In genomic region chr11:45826492-45826891, GRCh38 we compare ENCODE assay signal across 8 cellular contexts. TPM values are rescaled to one million over a fixed set of nuclear protein-coding genes. Genes with fewer than 3 reads are reported as not detected.
DNase-seq lines count a peak whose midpoint lies in the region; ATAC-seq, FAIRE-seq and TF ChIP-seq lines count a peak whose summit lies in the region.
"Not testable (repeated sequence)": the region's sequence is repeated elsewhere in the genome, so short reads cannot be mapped to it uniquely, and the experiment has no call there.

No MANE protein-coding gene starts in this region.

- H2AFZ ChIP-seq in GM23338; astrocyte (ENCODE audit: low read depth, low read length); endothelial cell of umbilical vein (ENCODE audit: low read depth, low read length): not testable (repeated sequence)

- H3K79me2 ChIP-seq in GM23338 (replicated peaks; ENCODE audit: insufficient read depth); astrocyte (ENCODE audit: insufficient read depth, low read length); endothelial cell of umbilical vein (ENCODE audit: control insufficient read depth, insufficient read depth, low read length): not testable (repeated sequence)

- H3K27ac Mint-ChIP-seq in GM23338; astrocyte (ENCODE audit: unreplicated experiment): not testable (repeated sequence)
- peak overlapping the region; percentile 75 for H3K27ac Mint-ChIP-seq in stimulated activated naive B cell treated with anti-CD40 and anti-IgM and Interleukin-4, amounts not matched to agents 10 μg/mL and 1 μg/mL and 100 μg/mL, for 72 hours

- peak; percentile 43; the same call in 2 of the 3 replicates for ATAC-seq in GM23338
- ATAC-seq in RWPE2 (ENCODE audit: low read depth); stimulated activated naive B cell treated with anti-CD40 and anti-IgM and Interleukin-4, amounts not matched to agents 10 μg/mL and 1 μg/mL and 100 μg/mL, for 72 hours (replicated peaks): not testable (repeated sequence)

- dilution Hi-C loops in endothelial cell of umbilical vein (cut with MboI; ENCODE audit: extremely low pct_ligation_motif_present, low sequenced_read_pairs), result not testable (repeated sequence)

- H3K36me3 Mint-ChIP-seq in GM23338 (ENCODE audit: low read depth); astrocyte (ENCODE audit: low read depth, unreplicated experiment); stimulated activated naive B cell treated with anti-CD40 and anti-IgM and Interleukin-4, amounts not matched to agents 10 μg/mL and 1 μg/mL and 100 μg/mL, for 72 hours: not testable (repeated sequence)

- CTCF ChIA-PET in endothelial cell of umbilical vein (lab: Charles Lee), result interaction anchor here (1.0 kb wide), 1 partner anchor 21 kb away, joined by 3 read pairs; the partner anchor contains the start of gene CRY2

- H3K9me2 ChIP-seq in GM23338 (ENCODE audit: insufficient read depth), result not testable (repeated sequence)

- TF ChIP-seq CTCF in GM23338 (conservative IDR thresholded peaks at IDR 0.05; ENCODE audit: low read depth in 2 of 2); RWPE2 (IDR thresholded peaks at IDR 0.05; ENCODE audit: poor library complexity, severe bottlenecking); astrocyte (IDR thresholded peaks at IDR 0.05; ENCODE audit: insufficient read depth, low read depth, low read length); endothelial cell of umbilical vein (IDR thresholded peaks at IDR 0.05; ENCODE audit: extremely low read depth in 1 of 2, insufficient read depth in 1 of 2, low read depth in 1 of 2, low read length in 2 of 2): not testable (repeated sequence)

- not testable (repeated sequence) for H3F3A ChIP-seq in GM23338 (replicated peaks; ENCODE audit: low read depth)

- H3K4me2 ChIP-seq in GM23338; astrocyte (ENCODE audit: low read length); endothelial cell of umbilical vein (ENCODE audit: insufficient read depth, low read length): not testable (repeated sequence)

- H4K20me1 ChIP-seq in GM23338 (replicated peaks; ENCODE audit: insufficient read depth); astrocyte (ENCODE audit: insufficient read depth, low read length); endothelial cell of umbilical vein (replicated peaks; ENCODE audit: control insufficient read depth, extremely low read depth, insufficient read depth, low read length): not testable (repeated sequence)

- not testable (repeated sequence) for H3K9me3 Mint-ChIP-seq in GM23338; astrocyte (ENCODE audit: unreplicated experiment); stimulated activated naive B cell treated with anti-CD40 and anti-IgM and Interleukin-4, amounts not matched to agents 10 μg/mL and 1 μg/mL and 100 μg/mL, for 72 hours

- not testable (repeated sequence) for H3K4me3 ChIP-seq in GM23338; RWPE2 (ENCODE audit: severe bottlenecking); astrocyte (ENCODE audit: insufficient read depth, low read depth, low read length); endothelial cell of umbilical vein (replicated peaks in 1 of 3; ENCODE audit: insufficient read depth in 1 of 3, low read depth in 1 of 3, low read length in 3 of 3)

- FAIRE-seq in astrocyte (lab: Jason Lieb, UNC) (peak; percentile 100), endothelial cell of umbilical vein (lab: Jason Lieb, UNC) (peak; percentile 100)

- H3K27me3 ChIP-seq in GM23338 (ENCODE audit: insufficient read depth); RWPE2 (ENCODE audit: insufficient read depth, poor library complexity, severe bottlenecking): not testable (repeated sequence)
- peaks cover 22% of the 10 kb centered on the region for H3K27me3 ChIP-seq in astrocyte (ENCODE audit: insufficient read depth, low read length)
- peaks cover 28 to 35% of the 10 kb centered on the region in 2 experiments for H3K27me3 ChIP-seq in endothelial cell of umbilical vein (ENCODE audit: control insufficient read depth in 2 of 2, insufficient read depth in 2 of 2, low read length in 2 of 2)

- H3K36me3 ChIP-seq in GM23338 (ENCODE audit: insufficient read depth); RWPE2 (ENCODE audit: low read depth); astrocyte (ENCODE audit: insufficient read depth, low read length); endothelial cell of umbilical vein (ENCODE audit: control insufficient read depth in 2 of 2, extremely low read depth in 1 of 2, insufficient read depth in 2 of 2, low read length in 2 of 2): not testable (repeated sequence)

- H3K4me1 ChIP-seq in GM23338 (ENCODE audit: insufficient read depth); RWPE2 (ENCODE audit: insufficient read depth, poor library complexity, severe bottlenecking); astrocyte (ENCODE audit: insufficient read depth, low read length); endothelial cell of umbilical vein (ENCODE audit: control insufficient read depth, extremely low read depth, insufficient read depth, low read length): not testable (repeated sequence)

- H3K27me3 Mint-ChIP-seq in GM23338 (ENCODE audit: insufficient read depth, low read depth, poor library complexity), result not testable (repeated sequence)
- H3K27me3 Mint-ChIP-seq in astrocyte (ENCODE audit: low read depth, unreplicated experiment), result peaks cover 45% of the 10 kb centered on the region
- peaks cover 32 to 38% of the 10 kb centered on the region in 2 donors for H3K27me3 Mint-ChIP-seq in stimulated activated naive B cell treated with anti-CD40 and anti-IgM and Interleukin-4, amounts not matched to agents 10 μg/mL and 1 μg/mL and 100 μg/mL, for 72 hours

- not testable (repeated sequence) for H3K9me3 ChIP-seq in RWPE2 (ENCODE audit: severe bottlenecking); astrocyte (ENCODE audit: insufficient read depth, low read depth, low read length); endothelial cell of umbilical vein (replicated peaks; ENCODE audit: control insufficient read depth, insufficient read depth, low read length)

- not testable (repeated sequence) for H3K27ac ChIP-seq in GM23338 (ENCODE audit: low read depth); RWPE2 (ENCODE audit: poor library complexity, severe bottlenecking); astrocyte (ENCODE audit: low read depth, low read length); endothelial cell of umbilical vein (ENCODE audit: insufficient read depth, low read depth, low read length)

- not testable (repeated sequence) for H3K9me1 ChIP-seq in endothelial cell of umbilical vein (replicated peaks; ENCODE audit: control insufficient read depth, extremely low read depth, insufficient read depth, low read length)

- intact Hi-C loops in endothelial cell of umbilical vein (cut with micrococcal nuclease), result not testable (repeated sequence)

- H3K4me1 Mint-ChIP-seq in GM23338 (peaks cover 11% of the 10 kb centered on the region; the same call in 2 of the 3 replicates), astrocyte (ENCODE audit: low read depth, unreplicated experiment) (peaks cover 11% of the 10 kb centered on the region)
- H3K4me1 Mint-ChIP-seq in stimulated activated naive B cell treated with anti-CD40 and anti-IgM and Interleukin-4, amounts not matched to agents 10 μg/mL and 1 μg/mL and 100 μg/mL, for 72 hours, result not testable (repeated sequence)

- DNase-seq in ELF-1 (ENCODE audit: low read depth, low spot score), result peak; percentile 43
- not testable (repeated sequence) for DNase-seq in GM23338 (ENCODE audit: low spot score); astrocyte (ENCODE audit: low read depth); endothelial cell of umbilical vein (ENCODE audit: low read depth, low spot score); stimulated activated naive B cell treated with anti-CD40 and anti-IgM and Interleukin-4, amounts not matched to agents 10 μg/mL and 1 μg/mL and 100 μg/mL, for 72 hours
- DNase-seq in MV-4-11 (lab: John Stamatoyannopoulos, UW), result peak; percentile 65
- peak; percentile 9 for DNase-seq in RWPE2 (ENCODE audit: low spot score)
- peak; percentile 43 for DNase-seq in left kidney (ENCODE audit: low read depth, low spot score)

- not testable (repeated sequence) for BruUV-seq in endothelial cell of umbilical vein (replicated peaks; lab: Mats Ljungman, UMichigan)

- TF ChIP-seq POLR2A in endothelial cell of umbilical vein (IDR thresholded peaks at IDR 0.05; ENCODE audit: low read depth, low read length), result not testable (repeated sequence)

- H3K4me3 Mint-ChIP-seq in GM23338; astrocyte (ENCODE audit: unreplicated experiment); stimulated activated naive B cell treated with anti-CD40 and anti-IgM and Interleukin-4, amounts not matched to agents 10 μg/mL and 1 μg/mL and 100 μg/mL, for 72 hours: not testable (repeated sequence)

- not testable (repeated sequence) for H3K9ac ChIP-seq in astrocyte (ENCODE audit: low read length); endothelial cell of umbilical vein (replicated peaks; ENCODE audit: extremely low read depth, insufficient read depth, low read length)

- POLR2A ChIA-PET in endothelial cell of umbilical vein (lab: Charles Lee), result not testable (repeated sequence)

RNA-seq across cellular contexts. Expression of gene CRY2, which starts 20.8 kb away (rescaled TPM):
- total RNA-seq in GM23338 (2014; rRNA removed; shearing (Covaris generic)), result 14.6 and 15.4 TPM in 2 replicates
- polyA plus RNA-seq in GM23338 (2016; fragmentation: Nextera tagmentation; extraction: Ambion mirVana) (5.6 and 9.5 TPM in 2 replicates), endothelial cell of umbilical vein (7.1 and 7.7 TPM in 2 replicates)
- total RNA-seq in astrocyte (14.4 and 16.9 TPM in 2 replicates), endothelial cell of umbilical vein (8.8 and 11.7 TPM in 2 replicates)
- polyA plus RNA-seq in endothelial cell of umbilical vein (2011; cell fraction: cytosol; rRNA removed), result 3.9 and 4.2 TPM in 2 replicates
- 23.2 and 24.2 TPM in 2 replicates for polyA plus RNA-seq in endothelial cell of umbilical vein (2011; cell fraction: nucleus; rRNA removed)
- 4.5 and 6.4 TPM in 2 replicates for polyA plus RNA-seq in endothelial cell of umbilical vein (2012)
- polyA minus RNA-seq in endothelial cell of umbilical vein, result 18.9 and 21.8 TPM in 2 replicates
- polyA minus RNA-seq in endothelial cell of umbilical vein (2011; cell fraction: cytosol; rRNA and poly(A)+ RNA removed), result 6.7 TPM
- 20.3 and 22.4 TPM in 2 replicates for polyA minus RNA-seq in endothelial cell of umbilical vein (2011; cell fraction: nucleus; rRNA and poly(A)+ RNA removed)

RNA-seq across cellular contexts. Expression of gene SLC35C1, which starts 21.5 kb away (rescaled TPM):
- total RNA-seq in GM23338 (2014; rRNA removed; shearing (Covaris generic)), result 6.9 and 11.0 TPM in 2 replicates
- polyA plus RNA-seq in GM23338 (2016; fragmentation: Nextera tagmentation; extraction: Ambion mirVana) (6.8 and 7.7 TPM in 2 replicates), endothelial cell of umbilical vein (8.5 and 10.5 TPM in 2 replicates)
- total RNA-seq in astrocyte (23.4 and 24.0 TPM in 2 replicates), endothelial cell of umbilical vein (17.1 and 19.8 TPM in 2 replicates)
- polyA plus RNA-seq in endothelial cell of umbilical vein (2011; cell fraction: cytosol; rRNA removed), result 7.7 and 9.1 TPM in 2 replicates
- polyA plus RNA-seq in endothelial cell of umbilical vein (2011; cell fraction: nucleus; rRNA removed), result 3.2 and 5.4 TPM in 2 replicates
- polyA plus RNA-seq in endothelial cell of umbilical vein (2012), result 17.4 and 21.6 TPM in 2 replicates
- 9.3 and 13.4 TPM in 2 replicates for polyA minus RNA-seq in endothelial cell of umbilical vein
- 10.5 TPM for polyA minus RNA-seq in endothelial cell of umbilical vein (2011; cell fraction: cytosol; rRNA and poly(A)+ RNA removed)
- polyA minus RNA-seq in endothelial cell of umbilical vein (2011; cell fraction: nucleus; rRNA and poly(A)+ RNA removed), result 5.6 and 6.1 TPM in 2 replicates

RNA-seq across cellular contexts. Expression of gene MAPK8IP1, which starts 59.0 kb away (rescaled TPM):
- 34.1 and 39.4 TPM in 2 replicates for total RNA-seq in GM23338 (2014; rRNA removed; shearing (Covaris generic))
- polyA plus RNA-seq in GM23338 (2016; fragmentation: Nextera tagmentation; extraction: Ambion mirVana), result 5.9 and 6.8 TPM in 2 replicates
- total RNA-seq in astrocyte, result 13.3 and 14.7 TPM in 2 replicates
- 4.8 and 5.3 TPM in 2 replicates for total RNA-seq in endothelial cell of umbilical vein
- 4.1 and 6.8 TPM in 2 replicates for polyA plus RNA-seq in endothelial cell of umbilical vein
- 3.2 and 3.9 TPM in 2 replicates for polyA plus RNA-seq in endothelial cell of umbilical vein (2011; cell fraction: cytosol; rRNA removed)
- polyA plus RNA-seq in endothelial cell of umbilical vein (2011; cell fraction: nucleus; rRNA removed), result 2.5 and 2.8 TPM in 2 replicates
- 3.8 and 4.9 TPM in 2 replicates for polyA plus RNA-seq in endothelial cell of umbilical vein (2012)
- 2.3 and 2.9 TPM in 2 replicates for polyA minus RNA-seq in endothelial cell of umbilical vein
- polyA minus RNA-seq in endothelial cell of umbilical vein (2011; cell fraction: cytosol; rRNA and poly(A)+ RNA removed), result 1.1 TPM
- polyA minus RNA-seq in endothelial cell of umbilical vein (2011; cell fraction: nucleus; rRNA and poly(A)+ RNA removed), result 1.3 TPM in 2 replicates
